In the genomic region with DNA sequence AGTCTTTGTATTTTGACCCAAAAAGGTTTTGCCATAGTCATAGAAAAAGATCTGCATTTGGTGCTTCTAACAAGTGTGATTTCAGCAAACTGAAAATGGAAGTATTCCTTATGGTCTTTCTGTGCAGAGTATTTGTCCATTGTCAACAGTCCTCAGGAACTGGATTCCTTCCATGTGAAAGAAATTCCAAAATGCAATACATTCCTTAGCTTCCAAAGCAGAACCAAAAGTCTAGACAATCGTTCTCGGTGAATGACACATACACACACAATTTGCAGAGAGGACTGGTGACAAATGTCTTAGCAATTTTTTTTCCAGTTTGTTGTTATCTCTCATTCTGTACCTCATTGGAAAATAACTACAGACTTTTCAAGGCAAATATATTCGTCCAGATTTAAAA, we compare ENCODE assay signal across 12 cellular contexts.
DNase-seq lines count a peak whose midpoint lies in the region; ATAC-seq and TF ChIP-seq lines count a peak whose summit lies in the region.
"Had no signal": no experiment of that assay in that cellular context is flagged by ENCODE, and none has a peak within 500 bp of the region (broad histone marks: within the 10 kb centered on the region; RNA-seq: fewer than 3 reads in every experiment).

No MANE protein-coding gene starts in this region.

- no peaks in the 10 kb centered on the region for H3K27me3 ChIP-seq in mesenchymal stem cell (ENCODE audit: control insufficient read depth in 1 of 2, insufficient read depth in 1 of 2, low read length in 2 of 2)

- peaks cover 2% of the 10 kb centered on the region for H3K4me1 ChIP-seq in mesenchymal stem cell (ENCODE audit: control insufficient read depth, insufficient read depth, low read depth, low read length)
- peaks cover 10% of the 10 kb centered on the region for H3K4me1 ChIP-seq in OCI-LY7 (ENCODE audit: insufficient read depth, low read length, poor library complexity, severe bottlenecking)

- TF ChIP-seq RAD21 in Ishikawa (IDR thresholded peaks at IDR 0.05; ENCODE audit: low read depth), result peak; percentile 7; the same call in 1 of the 2 replicates

- H2BK120ac ChIP-seq in mesenchymal stem cell (ENCODE audit: low read depth, low read length), result no peak overlapping the region

- no peak overlapping the region for H4K8ac ChIP-seq in mesenchymal stem cell (ENCODE audit: low read length)

- no peak for ATAC-seq in GM21737 (IDR thresholded peaks at IDR 0.05; ENCODE audit: unreplicated experiment)

- intact Hi-C loops in OCI-LY7 (cut with micrococcal nuclease; ENCODE audit: unreplicated experiment), result no loop called here

- H4K91ac ChIP-seq in mesenchymal stem cell (ENCODE audit: low read length), result no peak overlapping the region

- no peak overlapping the region for H3K14ac ChIP-seq in mesenchymal stem cell (ENCODE audit: low read length in 2 of 2)

- no peak overlapping the region for H2BK15ac ChIP-seq in mesenchymal stem cell (ENCODE audit: low read depth, poor library complexity, severe bottlenecking)

- CTCF ChIA-PET in OCI-LY7 (lab: Charles Lee; ENCODE audit: unreplicated experiment), result no interaction called here

- H3K27ac ChIP-seq in mesenchymal stem cell (ENCODE audit: low read length, poor library complexity, severe bottlenecking), result peak overlapping the region; percentile 28
- no peak overlapping the region for H3K27ac ChIP-seq in OCI-LY7 (ENCODE audit: low read depth, low read length, poor library complexity, severe bottlenecking)
- H3K27ac ChIP-seq: left ventricle myocardium inferior had no signal

- H2AFZ ChIP-seq in mesenchymal stem cell (ENCODE audit: low read depth, low read length) (no peak overlapping the region), OCI-LY7 (ENCODE audit: low read length) (no peak overlapping the region)

- no peak overlapping the region for H2AK5ac ChIP-seq in mesenchymal stem cell (ENCODE audit: low read length, severe bottlenecking)

- 0% methylated on average over 2 of the region's 3 CpGs for WGBS in mesenchymal stem cell

- peak; percentile 93 for DNase-seq in AG10803 (ENCODE audit: low read depth)
- peak; percentile 76 for DNase-seq in dedifferentiated amniotic fluid mesenchymal stem cell (ENCODE audit: extremely low spot score)
- peak; percentile 62 for DNase-seq in mesenchymal stem cell
- DNase-seq in OCI-LY7 (ENCODE audit: low spot score), result no peak
- no peak for DNase-seq in NCI-H2081 treated with DMSO at 0.1 percent for 48 hours (lab: John Stamatoyannopoulos, UW)
- no peak for DNase-seq in NK-92 (lab: John Stamatoyannopoulos, UW; ENCODE audit: unreplicated experiment)
- DNase-seq: activated CD4-positive, alpha-beta T cell treated with anti-CD3 and anti-CD28 coated beads, Interleukin-2, amount 50 U/mL, for 4 hours; central memory CD4-positive, alpha-beta T cell; left ventricle myocardium inferior; NCI-H2029 treated with DMSO at 0.1 percent for 48 hours had no signal

- H2BK5ac ChIP-seq in mesenchymal stem cell (ENCODE audit: low read depth, low read length, poor library complexity, severe bottlenecking), result no peak overlapping the region

- no peaks in the 10 kb centered on the region for H3K79me2 ChIP-seq in OCI-LY7 (ENCODE audit: insufficient read depth, low read depth, low read length)

- no peak overlapping the region for H3K18ac ChIP-seq in mesenchymal stem cell (ENCODE audit: low read depth in 1 of 2, low read length in 2 of 2)

- no TSS peak for BruUV-seq in OCI-LY7 (replicated peaks; lab: Mats Ljungman, UMichigan)

- H3K4me3 ChIP-seq in AG10803 (ENCODE audit: low read length) (no peak overlapping the region), mesenchymal stem cell (ENCODE audit: insufficient read depth in 1 of 2, low read depth in 1 of 2, low read length in 2 of 2) (no peak overlapping the region), OCI-LY7 (ENCODE audit: low read depth, low read length, poor library complexity, severe bottlenecking) (no peak overlapping the region)
- H3K4me3 ChIP-seq: left ventricle myocardium inferior had no signal

- H3K36me3 ChIP-seq in mesenchymal stem cell (ENCODE audit: control insufficient read depth in 1 of 2, insufficient read depth in 2 of 2, low read depth in 1 of 2, low read length in 2 of 2) (no peaks in the 10 kb centered on the region), OCI-LY7 (ENCODE audit: insufficient read depth, low read length) (no peaks in the 10 kb centered on the region)
- H3K36me3 ChIP-seq: left ventricle myocardium inferior had no signal

- H3K9ac ChIP-seq in mesenchymal stem cell (ENCODE audit: low read length), result no peak overlapping the region

- no peaks in the 10 kb centered on the region for H3K79me1 ChIP-seq in mesenchymal stem cell (replicated peaks; ENCODE audit: low read length, poor library complexity, severe bottlenecking)

- H2BK12ac ChIP-seq in mesenchymal stem cell (ENCODE audit: low read length in 2 of 2), result no peak overlapping the region

- POLR2A ChIA-PET in OCI-LY7 (lab: Charles Lee), result interaction anchor here (1.4 kb wide), 1 partner anchor 195 kb away, joined by 3 read pairs; no protein-coding TSS in a partner anchor

- H3K4ac ChIP-seq in mesenchymal stem cell (ENCODE audit: low read depth in 1 of 2, low read length in 2 of 2), result no peak overlapping the region

- H3K9me2 ChIP-seq in OCI-LY7 (ENCODE audit: insufficient read depth, low read length), result no peaks in the 10 kb centered on the region

- H3K4me2 ChIP-seq in mesenchymal stem cell (ENCODE audit: low read length, poor library complexity, severe bottlenecking) (no peak overlapping the region), OCI-LY7 (ENCODE audit: low read length) (no peak overlapping the region)

- H3K9me3 ChIP-seq in mesenchymal stem cell (ENCODE audit: control insufficient read depth, low read length) (no peaks in the 10 kb centered on the region), OCI-LY7 (ENCODE audit: low read length) (no peaks in the 10 kb centered on the region)
- H3K9me3 ChIP-seq: left ventricle myocardium inferior had no signal

- TF ChIP-seq CTCF in AG10803 (conservative IDR thresholded peaks at IDR 0.05; ENCODE audit: low read length), result no peak
- TF ChIP-seq CTCF in OCI-LY7 (conservative IDR thresholded peaks at IDR 0.05; ENCODE audit: low read length), result no peak

- H4K20me1 ChIP-seq in OCI-LY7 (ENCODE audit: insufficient read depth, low read length), result no peaks in the 10 kb centered on the region

- H3K23ac ChIP-seq in mesenchymal stem cell (ENCODE audit: low read length in 2 of 2), result no peak overlapping the region

- peak; percentile 83 for TF ChIP-seq EP300 in Ishikawa (IDR thresholded peaks at IDR 0.05; ENCODE audit: borderline replicate concordance)

TF ChIP-seq in Ishikawa, 13 proteins besides CTCF, POLR2A, EP300 and RAD21:
- no peak for TF ChIP-seq YY1 (IDR thresholded peaks at IDR 0.05; ENCODE audit: low read depth)
- TF ChIP-seq TAF1 (IDR thresholded peaks at IDR 0.05; ENCODE audit: low read depth), result no peak
- TF ChIP-seq FOXM1 (IDR thresholded peaks at IDR 0.05; ENCODE audit: borderline replicate concordance, low read depth), result peak; percentile 70; the same call in 1 of the 2 replicates
- peak; percentile 69 for TF ChIP-seq TCF12 (IDR thresholded peaks at IDR 0.05; ENCODE audit: low read depth)
- peak; percentile 77 for TF ChIP-seq TEAD4 (IDR thresholded peaks at IDR 0.05)
- TF ChIP-seq NFIC (IDR thresholded peaks at IDR 0.05), result peak; percentile 55
- TF ChIP-seq, protein P1, sequence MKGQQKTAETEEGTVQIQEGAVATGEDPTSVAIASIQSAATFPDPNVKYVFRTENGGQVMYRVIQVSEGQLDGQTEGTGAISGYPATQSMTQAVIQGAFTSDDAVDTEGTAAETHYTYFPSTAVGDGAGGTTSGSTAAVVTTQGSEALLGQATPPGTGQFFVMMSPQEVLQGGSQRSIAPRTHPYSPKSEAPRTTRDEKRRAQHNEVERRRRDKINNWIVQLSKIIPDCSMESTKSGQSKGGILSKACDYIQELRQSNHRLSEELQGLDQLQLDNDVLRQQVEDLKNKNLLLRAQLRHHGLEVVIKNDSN (IDR thresholded peaks at IDR 0.05), result no peak
- TF ChIP-seq CEBPB (IDR thresholded peaks at IDR 0.05), result 0 out of 2 replicates have a peak, but pooled peaks have one; percentile 29

Comparison
In these comparisons a context has a peak if more than half of its experiments do, and no peak if none do; other contexts are left out.
1. DNase-seq: peak in AG10803 (single experiment), dedifferentiated amniotic fluid mesenchymal stem cell (single experiment) and mesenchymal stem cell (single experiment); none in OCI-LY7 (single experiment), NCI-H2081 treated with DMSO at 0.1 percent for 48 hours (single experiment) and NK-92 (single experiment).